In the genomic region with DNA sequence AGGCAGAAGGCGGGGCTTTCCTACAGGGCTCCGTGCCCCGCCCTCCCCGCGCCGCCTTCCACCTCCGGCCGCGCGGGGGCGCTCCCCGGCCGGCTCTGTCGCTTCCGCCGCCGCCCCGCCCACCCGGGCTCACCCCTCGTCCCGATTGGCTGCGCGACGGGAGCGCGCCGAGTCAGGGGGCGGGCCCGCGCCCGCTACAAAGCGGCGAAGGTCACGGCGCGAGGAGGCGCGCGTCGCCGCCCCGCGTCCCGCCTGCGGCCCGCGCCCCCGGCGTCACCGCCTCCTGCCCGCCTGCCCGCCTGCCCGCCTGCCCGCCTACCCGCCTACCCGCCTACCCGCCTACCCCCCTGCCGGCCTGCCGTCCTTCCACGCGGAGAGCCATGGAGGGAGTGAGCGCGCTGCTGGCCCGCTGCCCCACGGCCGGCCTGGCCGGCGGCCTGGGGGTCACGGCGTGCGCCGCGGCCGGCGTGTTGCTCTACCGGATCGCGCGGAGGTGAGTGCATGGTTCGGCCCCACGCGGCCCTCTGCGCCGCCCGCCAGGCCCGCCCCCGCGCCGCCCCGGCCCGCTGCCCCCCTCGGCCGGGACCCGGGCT, we compare ENCODE assay signal across 8 cellular contexts. TPM values are rescaled to one million over a fixed set of nuclear protein-coding genes. Genes with fewer than 3 reads are reported as not detected.
DNase-seq lines count a peak whose midpoint lies in the region; ATAC-seq and TF ChIP-seq lines count a peak whose summit lies in the region.

A gene with protein sequence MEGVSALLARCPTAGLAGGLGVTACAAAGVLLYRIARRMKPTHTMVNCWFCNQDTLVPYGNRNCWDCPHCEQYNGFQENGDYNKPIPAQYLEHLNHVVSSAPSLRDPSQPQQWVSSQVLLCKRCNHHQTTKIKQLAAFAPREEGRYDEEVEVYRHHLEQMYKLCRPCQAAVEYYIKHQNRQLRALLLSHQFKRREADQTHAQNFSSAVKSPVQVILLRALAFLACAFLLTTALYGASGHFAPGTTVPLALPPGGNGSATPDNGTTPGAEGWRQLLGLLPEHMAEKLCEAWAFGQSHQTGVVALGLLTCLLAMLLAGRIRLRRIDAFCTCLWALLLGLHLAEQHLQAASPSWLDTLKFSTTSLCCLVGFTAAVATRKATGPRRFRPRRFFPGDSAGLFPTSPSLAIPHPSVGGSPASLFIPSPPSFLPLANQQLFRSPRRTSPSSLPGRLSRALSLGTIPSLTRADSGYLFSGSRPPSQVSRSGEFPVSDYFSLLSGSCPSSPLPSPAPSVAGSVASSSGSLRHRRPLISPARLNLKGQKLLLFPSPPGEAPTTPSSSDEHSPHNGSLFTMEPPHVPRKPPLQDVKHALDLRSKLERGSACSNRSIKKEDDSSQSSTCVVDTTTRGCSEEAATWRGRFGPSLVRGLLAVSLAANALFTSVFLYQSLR (plus strand): TSS at position 361 of the 593 bp plus-strand sequence. CDS start 20 bp downstream, at position 381.

- H3K4me1 ChIP-seq in GM23248 (ENCODE audit: insufficient read depth) (no peaks in the 10 kb centered on the region), foreskin keratinocyte (peaks cover 10% of the 10 kb centered on the region), neuronal stem cell (ENCODE audit: control insufficient read depth in 2 of 2, insufficient read depth in 1 of 2, low read depth in 1 of 2, low read length in 2 of 2) (peaks cover 40% of the 10 kb centered on the region in 2 donors), subcutaneous abdominal adipose tissue (ENCODE audit: control insufficient read depth in 5 of 5, insufficient read depth in 5 of 5, low read length in 5 of 5) (peaks cover 4 to 51% (median 42%) of the 10 kb centered on the region in 5 donors)

- H2BK12ac ChIP-seq in neuronal stem cell (ENCODE audit: low read length): peak within 1 kb of the TSS; percentile 73

- peak; percentile 99 for TF ChIP-seq CTCF in foreskin keratinocyte (conservative IDR thresholded peaks at IDR 0.05)

- H3K4me2 ChIP-seq in GM23248 (ENCODE audit: unreplicated experiment): peak within 1 kb of the TSS; percentile 87
- H3K4me2 ChIP-seq in neuronal stem cell (ENCODE audit: insufficient read depth, low read length, poor library complexity, severe bottlenecking): peak within 1 kb of the TSS; percentile 77

- no peaks in the 10 kb centered on the region for H4K20me1 ChIP-seq in GM23248 (ENCODE audit: insufficient read depth)

- H3K9ac ChIP-seq in GM23248 (peak within 1 kb of the TSS; percentile 67), neuronal stem cell (ENCODE audit: low read depth, low read length, poor library complexity) (peak within 1 kb of the TSS; percentile 100), subcutaneous abdominal adipose tissue (ENCODE audit: low read length in 5 of 5) (peak within 1 kb of the TSS; percentile 0 to 85 (median 60))

- peak within 1 kb of the TSS; percentile 89 for H3K14ac ChIP-seq in neuronal stem cell (ENCODE audit: low read length)

- H2AFZ ChIP-seq in GM23248 (peak within 1 kb of the TSS; percentile 85), neuronal stem cell (ENCODE audit: low read length) (peak within 1 kb of the TSS; percentile 92)

- no peak within 1 kb of the TSS; the same call in 1 of the 2 replicates for H3K27ac ChIP-seq in GM23248
- H3K27ac ChIP-seq in foreskin keratinocyte: no peak within 1 kb of the TSS
- no peak within 1 kb of the TSS for H3K27ac ChIP-seq in neuronal stem cell (replicated peaks; ENCODE audit: low read length)
- H3K27ac ChIP-seq in subcutaneous abdominal adipose tissue (ENCODE audit: low read depth, low read length): peak within 1 kb of the TSS; percentile 23

- H3K27me3 ChIP-seq in GM23248 (replicated peaks; ENCODE audit: insufficient read depth) (no peaks in the 10 kb centered on the region), foreskin keratinocyte (no peaks in the 10 kb centered on the region), neuronal stem cell (ENCODE audit: control insufficient read depth in 3 of 3, insufficient read depth in 3 of 3, low read depth in 1 of 3, low read length in 3 of 3) (no peaks in the 10 kb centered on the region), subcutaneous abdominal adipose tissue (ENCODE audit: control insufficient read depth in 5 of 5, insufficient read depth in 4 of 5, low read length in 5 of 5) (no peaks in the 10 kb centered on the region)

- H4K91ac ChIP-seq in neuronal stem cell (ENCODE audit: low read depth, low read length, poor library complexity): no peak within 1 kb of the TSS

- H2BK5ac ChIP-seq in neuronal stem cell (ENCODE audit: low read length): peak within 1 kb of the TSS; percentile 55

- no peak within 1 kb of the TSS for H2BK120ac ChIP-seq in neuronal stem cell (ENCODE audit: low read depth, low read length)

- no peaks in the 10 kb centered on the region for H3F3A ChIP-seq in GM23248 (ENCODE audit: insufficient read depth)

- WGBS in GM23248 (ENCODE audit: low coverage in 1 of 2, low lambda C conversion rate in 2 of 2, missing lambda C conversion rate in 2 of 2), 2 experiments: 0% methylated on average over 3 to 65 of the region's 94 CpGs
- WGBS in neuronal stem cell (ENCODE audit: extremely low coverage in 2 of 2, insufficient read length in 2 of 2, insufficient replicate concordance in 1 of 2), 2 donors: no CpG with 5 or more reads among the region's 94 CpGs

- peak within 1 kb of the TSS; percentile 76 for H3K4me3 ChIP-seq in GM23248
- peak within 1 kb of the TSS; percentile 67 to 94 for H3K4me3 ChIP-seq in neuronal stem cell (ENCODE audit: low read length in 2 of 2)
- peak within 1 kb of the TSS; percentile 66 to 78 (median 71) for H3K4me3 ChIP-seq in subcutaneous abdominal adipose tissue (ENCODE audit: low read depth in 1 of 5, low read length in 5 of 5)

- no peak within 1 kb of the TSS for H4K8ac ChIP-seq in neuronal stem cell (ENCODE audit: low read depth, low read length)

- H2AK5ac ChIP-seq in neuronal stem cell (ENCODE audit: low read depth, low read length): peak within 1 kb of the TSS; percentile 23

- peak within 1 kb of the TSS; percentile 37 for H3K4ac ChIP-seq in neuronal stem cell (ENCODE audit: low read length)

- H3K18ac ChIP-seq in neuronal stem cell (ENCODE audit: low read length): peak within 1 kb of the TSS; percentile 97

- H3K9me3 ChIP-seq in GM23248 (ENCODE audit: low read depth): no peaks in the 10 kb centered on the region
- no peaks in the 10 kb centered on the region for H3K9me3 ChIP-seq in neuronal stem cell (replicated peaks in 1 of 2; ENCODE audit: control insufficient read depth in 2 of 2, insufficient read depth in 1 of 2, low read depth in 1 of 2, low read length in 2 of 2)
- H3K9me3 ChIP-seq in subcutaneous abdominal adipose tissue (ENCODE audit: control insufficient read depth in 5 of 5, low read length in 5 of 5): no peaks in the 10 kb centered on the region

- H3K9me2 ChIP-seq in GM23248 (ENCODE audit: insufficient read depth): no peaks in the 10 kb centered on the region

- H3K79me2 ChIP-seq in GM23248 (ENCODE audit: insufficient read depth): peaks cover 30% of the 10 kb centered on the region

- H3K23ac ChIP-seq in neuronal stem cell (ENCODE audit: low read depth, low read length, poor library complexity): peak within 1 kb of the TSS; percentile 88

- H3K79me1 ChIP-seq in neuronal stem cell (ENCODE audit: low read depth, low read length): peaks cover 29% of the 10 kb centered on the region

- peak within 1 kb of the TSS; percentile 37 for H2BK15ac ChIP-seq in neuronal stem cell (ENCODE audit: low read length)

- peak; percentile 76 for ATAC-seq in foreskin keratinocyte

- DNase-seq in Daoy (ENCODE audit: low read depth) (peak; percentile 97), GM23248 (peak; percentile 97), Kasumi-1 (lab: John Stamatoyannopoulos, UW) (peak; percentile 81 to 82), SHP77 (lab: John Stamatoyannopoulos, UW) (peak; percentile 77 to 86), activated gamma-delta T cell (lab: John Stamatoyannopoulos, UW) (peak; percentile 93), foreskin keratinocyte (peak; percentile 36 to 64), neuronal stem cell (ENCODE audit: low spot score) (peak; percentile 94)

- in situ Hi-C loops in GM23248 (cut with MboI): no loop called here

- H3K36me3 ChIP-seq in GM23248 (ENCODE audit: low read depth) (no peaks in the 10 kb centered on the region), neuronal stem cell (replicated peaks in 1 of 2; ENCODE audit: control insufficient read depth in 2 of 2, insufficient read depth in 2 of 2, low read length in 2 of 2) (peaks cover 3 to 38% of the 10 kb centered on the region in 2 donors), subcutaneous abdominal adipose tissue (ENCODE audit: control insufficient read depth in 5 of 5, insufficient read depth in 5 of 5, low read length in 5 of 5) (peaks cover 0 to 6% (median 0%) of the 10 kb centered on the region in 5 donors)

RNA-seq across cellular contexts. Expression of the gene that starts here (rescaled TPM):
- total RNA-seq in Daoy (2014; rRNA removed; shearing (Covaris generic)): 6.0 and 9.0 TPM in 2 replicates
- total RNA-seq in GM23248 (2014; rRNA removed; shearing (Covaris generic)): 4.7 and 5.7 TPM in 2 replicates
- polyA plus RNA-seq in GM23248 (2016; fragmentation: Nextera tagmentation; extraction: Ambion mirVana) (6.7 and 7.2 TPM in 2 replicates), foreskin keratinocyte (8.0 and 8.9 TPM in 2 replicates)
- 9.4 and 10.4 TPM in 2 replicates for total RNA-seq in foreskin keratinocyte
- polyA plus RNA-seq in neuronal stem cell (2013, experiment 1 of 2): 14.4 TPM
- polyA plus RNA-seq in neuronal stem cell (2013, experiment 2 of 2): 13.9 TPM
